26 cellular contexts compared by ENCODE assay signal in genomic region chr4:45094676-45095075, GRCh38.
"Had no signal": no experiment of that assay in that cellular context is flagged by ENCODE, and none has a peak within 500 bp of the region (broad histone marks: within the 10 kb centered on the region; RNA-seq: fewer than 3 reads in every experiment).

No MANE protein-coding gene starts in this region.

- H3K36me3 ChIP-seq: brain microvascular endothelial cell, WERI-Rb-1 had no signal

- DNase-seq: activated B cell treated with CpG ODN at 0.5 μM for 24 hours; activated CD4-positive, alpha-beta T cell treated with anti-CD3 and anti-CD28 coated beads for 48 hours; activated CD4-positive, alpha-beta T cell treated with anti-CD3 and anti-CD28 coated beads, Interleukin-2, amount 50 U/mL, for 1 hour; activated CD4-positive, alpha-beta T cell treated with anti-CD3 and anti-CD28 coated beads, Interleukin-2, amount 50 U/mL, for 48 hours; activated CD8-positive, alpha-beta memory T cell treated with anti-CD3 and anti-CD28 coated beads for 24 hours; activated CD8-positive, alpha-beta T cell treated with anti-CD3 and anti-CD28 coated beads for 36 hours; activated effector memory CD4-positive, alpha-beta T cell treated with Interleukin-2 at 50 U/mL for 16 hours; activated gamma-delta T cell treated with Interleukin-2 at 50 U/mL for 16 hours; activated naive CD4-positive, alpha-beta T cell treated with anti-CD3 and anti-CD28 coated beads, Interleukin-2, amount 50 U/mL, for 16 hours; activated naive CD4-positive, alpha-beta T cell treated with Interleukin-2 at 50 U/mL for 16 hours; activated T-cell treated with anti-CD3 and anti-CD28 coated beads, Interleukin-2, amount 50 U/mL, for 4 hours; amniotic stem cell; brain microvascular endothelial cell; caudate nucleus; dorsolateral prefrontal cortex; effector memory CD4-positive, alpha-beta T cell; endodermal cell; foreskin fibroblast; T-helper 1 cell; T-helper 17 cell; T1000; WERI-Rb-1 had no signal

- ATAC-seq: activated CD4-positive, CD25-positive, alpha-beta regulatory T cell treated with anti-CD3 and anti-CD28 coated beads, Interleukin-2, amount 50 U/mL, for 24 hours; activated CD8-positive, alpha-beta T cell treated with anti-CD3 and anti-CD28 coated beads for 36 hours; activated T-cell treated with anti-CD3 and anti-CD28 coated beads, Interleukin-2, amount 50 U/mL, for 4 hours; activated T-helper 17 cell treated with anti-CD3 and anti-CD28 coated beads, Interleukin-2, amount 50 U/mL, for 72 hours; esophagus mucosa; T-helper 17 cell had no signal

- H3K27ac ChIP-seq: brain microvascular endothelial cell, coronary artery, WERI-Rb-1 had no signal

- H3K4me3 ChIP-seq: coronary artery, dorsolateral prefrontal cortex had no signal

- H3K27me3 ChIP-seq: brain microvascular endothelial cell, dorsolateral prefrontal cortex had no signal
